ENCODE assay signal across 20 cellular contexts in genomic region chr10:33801705-33802104, GRCh38.
A peak's percentile ranks its signal among the peaks of the same experiment; 100 is the strongest.
DNase-seq lines count a peak whose midpoint lies in the region; ATAC-seq, FAIRE-seq and TF ChIP-seq lines count a peak whose summit lies in the region.
"Had no signal": no experiment of that assay in that cellular context is flagged by ENCODE, and none has a peak within 500 bp of the region (broad histone marks: within the 10 kb centered on the region; RNA-seq: fewer than 3 reads in every experiment).

No MANE protein-coding gene starts in this region.

- no peak overlapping the region for H3K23ac ChIP-seq in trophoblast cell (ENCODE audit: low read length)

- in situ Hi-C loops in Panc1 (cut with HindIII; ENCODE audit: low pct_unique_long_range_greater_than_20kb, low sequenced_read_pairs), result no loop called here

- H3K79me1 ChIP-seq in trophoblast cell (ENCODE audit: low read length), result peaks cover 5% of the 10 kb centered on the region

- POLR2A ChIA-PET in Panc1 (lab: Charles Lee), result no interaction called here

- no peak overlapping the region for H3K4me2 ChIP-seq in trophoblast cell (ENCODE audit: low read length)
- H3K4me2 ChIP-seq: BLaER1 treated with 17β-estradiol and CSF1 and Interleukin-3, amounts not matched to agents 10 nM and 100 nM; GM23338 had no signal

- H4K12ac ChIP-seq in trophoblast cell (ENCODE audit: low read depth, low read length), result no peak overlapping the region

- H3K79me2 ChIP-seq in trophoblast cell (ENCODE audit: control insufficient read depth, insufficient read depth, low read length, poor library complexity), result no peaks in the 10 kb centered on the region

- H3K9me3 ChIP-seq in Panc1 (ENCODE audit: control insufficient read depth, insufficient read depth, low read depth, low read length) (no peaks in the 10 kb centered on the region), trophoblast cell (ENCODE audit: insufficient read depth, low read depth, low read length) (no peaks in the 10 kb centered on the region)
- H3K9me3 ChIP-seq: BLaER1 treated with 17β-estradiol and CSF1 and Interleukin-3, amounts not matched to agents 10 nM and 100 nM had no signal

- H3K4ac ChIP-seq in trophoblast cell (ENCODE audit: low read depth, low read length), result no peak overlapping the region

- TF ChIP-seq POLR2A in GM12892 (IDR thresholded peaks at IDR 0.05; ENCODE audit: low read depth, low read length) (no peak), GM18505 (IDR thresholded peaks at IDR 0.05; ENCODE audit: borderline replicate concordance, extremely low read depth, insufficient read depth, insufficient read length) (no peak)

- H4K91ac ChIP-seq in trophoblast cell (ENCODE audit: low read depth, low read length), result no peak overlapping the region

- DNase-seq in GM12892 (ENCODE audit: insufficient read length), result no peak
- DNase-seq in Panc1 (ENCODE audit: low read depth, low spot score), result peak; percentile 22
- peak; percentile 38 for DNase-seq in fibroblast of mammary gland (ENCODE audit: low read depth)
- peak; percentile 56 to 71 for DNase-seq in trophoblast cell
- DNase-seq in NCI-H524 (lab: John Stamatoyannopoulos, UW), result no peak
- no peak for DNase-seq in NOMO-1 (lab: John Stamatoyannopoulos, UW; ENCODE audit: unreplicated experiment in 2 of 2)
- DNase-seq: activated CD4-positive, alpha-beta memory T cell treated with anti-CD3 and anti-CD28 coated beads for 36 hours; anterior cingulate cortex; head of caudate nucleus; NCI-H2171 treated with DMSO at 0.1 percent for 48 hours; stimulated activated naive CD8-positive, alpha-beta T cell treated with anti-CD3 and anti-CD28 coated beads, Interleukin-15, Interleukin-2, amounts not matched to agents 100 U/mL and 50 U/mL, for 24 hours; T1000 had no signal

- no peak overlapping the region for H3K14ac ChIP-seq in trophoblast cell (ENCODE audit: low read length)

- no peaks in the 10 kb centered on the region for H3K4me1 ChIP-seq in Panc1 (ENCODE audit: control insufficient read depth, insufficient read depth, low read length)
- H3K4me1 ChIP-seq in trophoblast cell (ENCODE audit: control insufficient read depth in 1 of 2, insufficient read depth in 2 of 2, low read length in 2 of 2), result peaks cover 4 to 6% of the 10 kb centered on the region in 2 experiments

- H4K8ac ChIP-seq in trophoblast cell (ENCODE audit: low read depth, low read length), result no peak overlapping the region

- H3K4me3 ChIP-seq in Panc1 (ENCODE audit: low read depth in 2 of 2, low read length in 2 of 2) (no peak overlapping the region), fibroblast of mammary gland (ENCODE audit: control insufficient read depth, low read depth, low read length) (no peak overlapping the region), trophoblast cell (ENCODE audit: low read depth, low read length) (no peak overlapping the region)
- H3K4me3 ChIP-seq: BLaER1 treated with 17β-estradiol and CSF1 and Interleukin-3, amounts not matched to agents 10 nM and 100 nM; GM23338 had no signal

- H3K9ac ChIP-seq in trophoblast cell (ENCODE audit: low read length), result no peak overlapping the region
- H3K9ac ChIP-seq: BLaER1 treated with 17β-estradiol and CSF1 and Interleukin-3, amounts not matched to agents 10 nM and 100 nM had no signal

- H3K18ac ChIP-seq in trophoblast cell (ENCODE audit: low read length), result no peak overlapping the region

- H2AK5ac ChIP-seq in trophoblast cell (ENCODE audit: low read length), result no peak overlapping the region

- intact Hi-C loops in Panc1 (cut with micrococcal nuclease; ENCODE audit: unreplicated experiment), result no loop called here

- H3K27ac ChIP-seq in Panc1 (ENCODE audit: low read length) (no peak overlapping the region), trophoblast cell (ENCODE audit: low read depth, low read length) (no peak overlapping the region)
- H3K27ac ChIP-seq: BLaER1 treated with 17β-estradiol and CSF1 and Interleukin-3, amounts not matched to agents 10 nM and 100 nM had no signal

- no peaks in the 10 kb centered on the region for H3K27me3 ChIP-seq in Panc1 (ENCODE audit: control insufficient read depth, insufficient read depth, low read length)
- H3K27me3 ChIP-seq in trophoblast cell (ENCODE audit: insufficient read depth, low read length), result no peaks in the 10 kb centered on the region
- H3K27me3 ChIP-seq: BLaER1 treated with 17β-estradiol and CSF1 and Interleukin-3, amounts not matched to agents 10 nM and 100 nM had no signal

- TF ChIP-seq CTCF in Panc1 (IDR thresholded peaks at IDR 0.05), result no peak
- TF ChIP-seq CTCF in fibroblast of mammary gland (conservative IDR thresholded peaks at IDR 0.05; ENCODE audit: control insufficient read depth, insufficient read depth, low read depth, low read length), result no peak

- no CpG with 5 or more reads among the region's 2 CpGs for WGBS in trophoblast cell (ENCODE audit: extremely low coverage, insufficient coverage, insufficient read length)

- H2BK120ac ChIP-seq in trophoblast cell (ENCODE audit: insufficient read depth, low read length, poor library complexity), result no peak overlapping the region

- H2BK12ac ChIP-seq in trophoblast cell (ENCODE audit: low read length), result no peak overlapping the region

- FAIRE-seq in GM12892 (lab: Jason Lieb, UNC), result peak; percentile 24
- FAIRE-seq: G401.6 had no signal

- CTCF ChIA-PET in Panc1 (lab: Charles Lee), result no interaction called here

- no TSS peak for BruUV-seq in Panc1 (replicated peaks; lab: Mats Ljungman, UMichigan)

- no peaks in the 10 kb centered on the region for H3K36me3 ChIP-seq in Panc1 (ENCODE audit: control insufficient read depth, insufficient read depth, low read length)
- H3K36me3 ChIP-seq in trophoblast cell (ENCODE audit: control insufficient read depth in 1 of 2, insufficient read depth in 2 of 2, low read length in 2 of 2), result no peaks in the 10 kb centered on the region
- H3K36me3 ChIP-seq: BLaER1 treated with 17β-estradiol and CSF1 and Interleukin-3, amounts not matched to agents 10 nM and 100 nM had no signal

- H2BK5ac ChIP-seq in trophoblast cell (ENCODE audit: low read depth, low read length, poor library complexity), result no peak overlapping the region

- no peak overlapping the region for H2AFZ ChIP-seq in trophoblast cell (ENCODE audit: insufficient read depth, low read length, poor library complexity)
- H2AFZ ChIP-seq: GM23338 had no signal

- ATAC-seq in Panc1 (no peak), GM18505 (IDR thresholded peaks at IDR 0.05; ENCODE audit: unreplicated experiment) (no peak), GM21381 (IDR thresholded peaks at IDR 0.05; ENCODE audit: unreplicated experiment) (no peak)
- ATAC-seq: GM23338; left lobe of liver; natural killer cell treated with Interleukin-12 subunit alpha and Interleukin-12 subunit beta and Interleukin-15 and Interleukin-18, amount 100 ng/mL, for 72 hours; sciatic nerve; stimulated activated naive CD8-positive, alpha-beta T cell treated with anti-CD3 and anti-CD28 coated beads, Interleukin-15, Interleukin-2, amounts not matched to agents 100 U/mL and 50 U/mL, for 24 hours had no signal

Comparison
In these comparisons a context has a peak if more than half of its experiments do, and no peak if none do; other contexts are left out.
1. DNase-seq: peak in Panc1 (single experiment), fibroblast of mammary gland (single experiment) and trophoblast cell (2 of 2); none in GM12892 (single experiment), NCI-H524 (0 of 2) and NOMO-1 (0 of 2).